8 cellular contexts compared by ENCODE assay signal in genomic region chr5:178130576-178131445, GRCh38. TPM values are rescaled to one million over a fixed set of nuclear protein-coding genes. Genes with fewer than 3 reads are reported as not detected.
DNase-seq lines count a peak whose midpoint lies in the region; ATAC-seq and TF ChIP-seq lines count a peak whose summit lies in the region.

A gene with protein sequence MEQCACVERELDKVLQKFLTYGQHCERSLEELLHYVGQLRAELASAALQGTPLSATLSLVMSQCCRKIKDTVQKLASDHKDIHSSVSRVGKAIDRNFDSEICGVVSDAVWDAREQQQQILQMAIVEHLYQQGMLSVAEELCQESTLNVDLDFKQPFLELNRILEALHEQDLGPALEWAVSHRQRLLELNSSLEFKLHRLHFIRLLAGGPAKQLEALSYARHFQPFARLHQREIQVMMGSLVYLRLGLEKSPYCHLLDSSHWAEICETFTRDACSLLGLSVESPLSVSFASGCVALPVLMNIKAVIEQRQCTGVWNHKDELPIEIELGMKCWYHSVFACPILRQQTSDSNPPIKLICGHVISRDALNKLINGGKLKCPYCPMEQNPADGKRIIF (plus strand): TSS chr5:178131014. CDS start chr5:178138120, 7,106 bp downstream.

- H3K9me3 Mint-ChIP-seq in activated T-helper 2 cell treated with anti-CD3 and anti-CD28 coated beads, Interferon-gamma antibody, Interleukin-2, Interleukin-4, amounts not matched to agents 10 μg/mL and 5 μg/mL and 100 μg/mL, durations not matched to agents 14 hours and 24 hours and 36 hours, result no peaks in the 10 kb centered on the region
- no peaks in the 10 kb centered on the region for H3K9me3 Mint-ChIP-seq in naive thymus-derived CD8-positive, alpha-beta T cell

- peaks cover 17% of the 10 kb centered on the region for H3K36me3 ChIP-seq in DND-41 (ENCODE audit: insufficient read depth, low read length)

- peaks cover 25% of the 10 kb centered on the region for H3K4me1 ChIP-seq in DND-41 (ENCODE audit: insufficient read depth, low read length)

- H3K4me2 ChIP-seq in DND-41 (ENCODE audit: insufficient read depth, low read length), result peak within 1 kb of the TSS; percentile 77

- H3K27ac ChIP-seq in DND-41 (ENCODE audit: low read length), result peak within 1 kb of the TSS; percentile 89

- intact Hi-C loops in activated T-helper 2 cell treated with anti-CD3 and anti-CD28 coated beads, Interferon-gamma antibody, Interleukin-2, Interleukin-4, amounts not matched to agents 10 μg/mL and 5 μg/mL and 100 μg/mL, durations not matched to agents 14 hours and 24 hours and 36 hours (cut with micrococcal nuclease), result loop anchor here (1.0 to 2.0 kb wide), 2 partner anchors 16 to 18 kb away; partner anchors contain the start of gene N4BP3

- TF ChIP-seq POLR2A in Raji (IDR thresholded peaks at IDR 0.05; ENCODE audit: insufficient read depth, low read depth, low read length), result peak; percentile 59

- peak within 1 kb of the TSS; percentile 97 for H2AFZ ChIP-seq in DND-41 (ENCODE audit: low read depth, low read length)

- DNase-seq in DND-41 (peak; percentile 84), KBM-7 (peak; percentile 83), fibroblast of mammary gland (ENCODE audit: low read depth) (peak; percentile 53)
- DNase-seq in activated T-helper 2 cell treated with anti-CD3 and anti-CD28 coated beads, Interferon-gamma antibody, Interleukin-2, Interleukin-4, amounts not matched to agents 10 μg/mL and 5 μg/mL and 100 μg/mL, durations not matched to agents 14 hours and 24 hours and 36 hours (ENCODE audit: low spot score), result peak; percentile 81
- DNase-seq in naive thymus-derived CD8-positive, alpha-beta T cell, result peak; percentile 62 to 85 (median 74)
- peak; percentile 77 for DNase-seq in stimulated activated naive CD4-positive, alpha-beta T cell treated with Interleukin-2 at 50 U/mL for 16 hours (lab: John Stamatoyannopoulos, UW)

- H3K4me3 Mint-ChIP-seq in activated T-helper 2 cell treated with anti-CD3 and anti-CD28 coated beads, Interferon-gamma antibody, Interleukin-2, Interleukin-4, amounts not matched to agents 10 μg/mL and 5 μg/mL and 100 μg/mL, durations not matched to agents 14 hours and 24 hours and 36 hours (ENCODE audit: low read depth), result peak within 1 kb of the TSS; percentile 86
- H3K4me3 Mint-ChIP-seq in naive thymus-derived CD8-positive, alpha-beta T cell, result peak within 1 kb of the TSS; percentile 63 to 93 (median 86)

- H3K27ac Mint-ChIP-seq in activated T-helper 2 cell treated with anti-CD3 and anti-CD28 coated beads, Interferon-gamma antibody, Interleukin-2, Interleukin-4, amounts not matched to agents 10 μg/mL and 5 μg/mL and 100 μg/mL, durations not matched to agents 14 hours and 24 hours and 36 hours, result peak within 1 kb of the TSS; percentile 70
- peak within 1 kb of the TSS; percentile 79 to 95 (median 87) for H3K27ac Mint-ChIP-seq in naive thymus-derived CD8-positive, alpha-beta T cell

- no peaks in the 10 kb centered on the region for H3K9me3 ChIP-seq in DND-41 (ENCODE audit: insufficient read depth, low read length, severe bottlenecking)

- TF ChIP-seq CTCF in DND-41 (IDR thresholded peaks at IDR 0.05; ENCODE audit: borderline replicate concordance, extremely low read depth, low read length, poor library complexity, severe bottlenecking), result no peak
- TF ChIP-seq CTCF in fibroblast of mammary gland (conservative IDR thresholded peaks at IDR 0.05; ENCODE audit: control insufficient read depth, insufficient read depth, low read depth, low read length), result no peak

- no peaks in the 10 kb centered on the region for H3K27me3 ChIP-seq in DND-41 (ENCODE audit: insufficient read depth, low read length, poor library complexity)

- peak within 1 kb of the TSS; percentile 99 for H3K9ac ChIP-seq in DND-41 (ENCODE audit: low read depth, low read length)

- peaks cover 27% of the 10 kb centered on the region for H3K36me3 Mint-ChIP-seq in activated T-helper 2 cell treated with anti-CD3 and anti-CD28 coated beads, Interferon-gamma antibody, Interleukin-2, Interleukin-4, amounts not matched to agents 10 μg/mL and 5 μg/mL and 100 μg/mL, durations not matched to agents 14 hours and 24 hours and 36 hours (ENCODE audit: low read depth)
- H3K36me3 Mint-ChIP-seq in naive thymus-derived CD8-positive, alpha-beta T cell, result peaks cover 0 to 25% (median 0%) of the 10 kb centered on the region in 3 donors

- POLR2A ChIA-PET in naive thymus-derived CD8-positive, alpha-beta T cell (lab: Charles Lee), result interaction anchor here (0.7 to 4.2 kb wide), 6 partner anchors 8 to 74 kb away, joined by 3 to 37 read pairs (median 6); partner anchors contain the start of genes HNRNPAB, N4BP3 and NHP2

- H3K4me3 ChIP-seq in DND-41 (ENCODE audit: low read depth in 1 of 2, low read length in 2 of 2) (peak within 1 kb of the TSS; percentile 87 to 92), fibroblast of mammary gland (ENCODE audit: control insufficient read depth, low read depth, low read length) (peak within 1 kb of the TSS; percentile 70)

- in situ Hi-C loops in KBM-7 (cut with MboI; ENCODE audit: low pct_unique_long_range_greater_than_20kb, low sequenced_read_pairs), result no loop called here

- peaks cover 27% of the 10 kb centered on the region for H3K79me2 ChIP-seq in DND-41 (ENCODE audit: insufficient read depth, low read length)

- peak; percentile 89 for ATAC-seq in DND-41 (ENCODE audit: insufficient read depth, low read depth)
- peak; percentile 82 for ATAC-seq in GM21717 (IDR thresholded peaks at IDR 0.05; ENCODE audit: unreplicated experiment)
- ATAC-seq in naive thymus-derived CD8-positive, alpha-beta T cell, result peak; percentile 86 to 91

- H3K4me1 Mint-ChIP-seq in activated T-helper 2 cell treated with anti-CD3 and anti-CD28 coated beads, Interferon-gamma antibody, Interleukin-2, Interleukin-4, amounts not matched to agents 10 μg/mL and 5 μg/mL and 100 μg/mL, durations not matched to agents 14 hours and 24 hours and 36 hours (ENCODE audit: low read depth), result peaks cover 8% of the 10 kb centered on the region
- H3K4me1 Mint-ChIP-seq in naive thymus-derived CD8-positive, alpha-beta T cell, result peaks cover 19 to 58% (median 39%) of the 10 kb centered on the region in 4 donors

- peaks cover 3% of the 10 kb centered on the region; the same call in 1 of the 2 replicates for H4K20me1 ChIP-seq in DND-41 (ENCODE audit: insufficient read depth, low read length)

- H3K27me3 Mint-ChIP-seq in activated T-helper 2 cell treated with anti-CD3 and anti-CD28 coated beads, Interferon-gamma antibody, Interleukin-2, Interleukin-4, amounts not matched to agents 10 μg/mL and 5 μg/mL and 100 μg/mL, durations not matched to agents 14 hours and 24 hours and 36 hours (ENCODE audit: low read depth), result no peaks in the 10 kb centered on the region
- no peaks in the 10 kb centered on the region for H3K27me3 Mint-ChIP-seq in naive thymus-derived CD8-positive, alpha-beta T cell

RNA-seq across cellular contexts. Expression of the gene that starts here (rescaled TPM):
- 29.3 and 31.6 TPM in 2 replicates for total RNA-seq in activated T-helper 2 cell treated with anti-CD3 and anti-CD28 coated beads, Interferon-gamma antibody, Interleukin-2, Interleukin-4, amounts not matched to agents 10 μg/mL and 5 μg/mL and 100 μg/mL, durations not matched to agents 14 hours and 24 hours and 36 hours
- 10 to 100 TPM; 33.7 to 33.8 TPM for total RNA-seq in naive thymus-derived CD8-positive, alpha-beta T cell
- 10 to 100 TPM; 24.9 to 39.0 (median 36.8) TPM for polyA plus RNA-seq in naive thymus-derived CD8-positive, alpha-beta T cell

Comparison
In these comparisons a context has a peak if more than half of its experiments do, and no peak if none do; other contexts are left out.
1. Peak in every context shown above with its lines: DNase-seq, ATAC-seq, H3K4me3 ChIP-seq and H3K27ac ChIP-seq.